2 cellular contexts compared by ENCODE assay signal in genomic region chr12:108269224-108269623, GRCh38.
A peak's percentile ranks its signal among the peaks of the same experiment; 100 is the strongest.
TF ChIP-seq lines count a peak whose summit lies in the region.

No MANE protein-coding gene starts in this region.

TF ChIP-seq in K562, 482 proteins besides CTCF, POLR2A, EP300 and RAD21:
- TF ChIP-seq RBM25 (IDR thresholded peaks at IDR 0.05; ENCODE audit: low read depth, low read length, severe bottlenecking): peak; percentile 74
- no peak for TF ChIP-seq ZNF444 (CRISPR knock-in tag; IDR thresholded peaks at IDR 0.05)

TF ChIP-seq in H1, 55 proteins besides CTCF, POLR2A, EP300 and RAD21:
- TF ChIP-seq HDAC2 (IDR thresholded peaks at IDR 0.05; ENCODE audit: borderline replicate concordance in 1 of 2, low read depth in 2 of 2, low read length in 2 of 2): no peak
- TF ChIP-seq KDM1A (IDR thresholded peaks at IDR 0.05; ENCODE audit: borderline replicate concordance, low read length): 0 out of 2 replicates have a peak, but pooled peaks have one; percentile 22
